Comparison of ENCODE assay signal across 31 cellular contexts in the genomic region with DNA sequence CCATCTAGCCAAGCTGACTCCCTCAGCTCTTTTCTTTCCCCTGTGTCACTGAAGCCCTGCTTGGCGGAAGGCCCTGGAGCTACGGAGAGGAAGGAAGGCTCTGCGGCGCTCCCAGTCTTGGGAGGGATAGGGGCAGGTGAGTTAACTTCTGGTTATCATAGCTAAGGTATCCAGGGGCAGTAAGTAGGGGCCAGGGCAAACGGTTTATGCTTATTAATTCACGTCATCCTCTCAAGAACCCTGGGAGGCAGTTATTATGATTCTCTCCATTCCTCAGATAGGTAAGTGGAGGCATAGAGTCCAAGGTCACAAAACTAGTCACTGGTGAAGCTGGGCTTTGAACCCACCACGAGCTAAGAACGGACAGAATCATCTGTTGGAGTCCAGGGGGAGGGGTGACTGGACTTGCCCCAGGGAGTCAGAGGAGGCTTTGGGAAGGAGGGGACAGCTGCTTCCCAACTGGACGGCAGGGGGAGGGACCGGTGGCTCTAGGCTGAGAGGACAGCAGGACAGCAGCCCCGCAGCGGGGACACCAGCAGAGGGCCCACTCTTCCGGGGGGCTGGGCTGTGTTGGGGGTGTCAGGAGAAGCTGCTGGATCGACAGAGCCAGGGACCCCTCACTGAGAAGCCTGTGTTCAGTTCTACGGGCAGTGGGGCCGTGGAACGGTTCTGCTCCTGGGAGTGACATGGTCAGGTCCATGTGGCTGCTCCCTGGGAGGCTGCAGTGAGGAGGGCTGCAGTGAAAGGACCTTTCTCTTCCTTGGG. TPM values are rescaled to one million over a fixed set of nuclear protein-coding genes. Genes with fewer than 3 reads are reported as not detected.
A peak's percentile ranks its signal among the peaks of the same experiment; 100 is the strongest.
DNase-seq lines count a peak whose midpoint lies in the region; ATAC-seq, FAIRE-seq and TF ChIP-seq lines count a peak whose summit lies in the region.
"Had no signal": no experiment of that assay in that cellular context is flagged by ENCODE, and none has a peak within 500 bp of the region (broad histone marks: within the 10 kb centered on the region; RNA-seq: fewer than 3 reads in every experiment).

No MANE protein-coding gene starts in this region.

- H3K79me2 ChIP-seq in H1 (ENCODE audit: control insufficient read depth in 1 of 2, insufficient read depth in 2 of 2, low read length in 2 of 2), result no peaks in the 10 kb centered on the region

- no peak overlapping the region for H2BK20ac ChIP-seq in H1 (ENCODE audit: low read length)

- H3K4me3 ChIP-seq in H1 (ENCODE audit: extremely low read depth in 1 of 4, insufficient read depth in 2 of 4, low read depth in 3 of 4, low read length in 4 of 4) (no peak overlapping the region), transverse colon (no peak overlapping the region)
- H3K4me3 ChIP-seq: gastrocnemius medialis, uterus had no signal

- POLR2A ChIA-PET in RWPE1 (lab: Yijun Ruan, JAX; ENCODE audit: low non-redundant PET) (no interaction called here), H1 (lab: Charles Lee; ENCODE audit: partially characterized antibody) (interaction anchor here (0.8 kb wide), 1 partner anchor 10 kb away, joined by 5 read pairs; no protein-coding TSS in a partner anchor)

- TF ChIP-seq POLR2A in H1 (IDR thresholded peaks at IDR 0.05; ENCODE audit: control extremely low read depth in 1 of 2, low read depth in 2 of 2, low read length in 2 of 2) (no peak), transverse colon (IDR thresholded peaks at IDR 0.05) (no peak)

- H4K5ac ChIP-seq in H1 (ENCODE audit: insufficient read length, low read depth, low read length), result no peak overlapping the region

- no peak overlapping the region for H2AFZ ChIP-seq in H1 (ENCODE audit: low read length)

- peak overlapping the region; percentile 77 for H3K4ac ChIP-seq in H1 (replicated peaks; ENCODE audit: insufficient read length, low read depth, low read length)

- no peak overlapping the region for H4K91ac ChIP-seq in H1 (replicated peaks; ENCODE audit: insufficient read length, low read length)

- 0 out of 2 replicates have a peak, but pooled peaks cover 1% of the 10 kb centered on the region for H3K23me2 ChIP-seq in H1 (ENCODE audit: low read depth, low read length)

- FAIRE-seq in H1 (lab: Jason Lieb, UNC), result no peak
- FAIRE-seq: astrocyte had no signal

- in situ Hi-C loops in transverse colon (cut with MboI; ENCODE audit: low pct_ligation_motif_present in 1 of 4, low pct_unique_long_range_greater_than_20kb in 1 of 4, low sequenced_read_pairs in 3 of 4), result loop anchor here in 3 of 4 donors (25.0 kb wide), 3 partner anchors 130 to 255 kb away; no protein-coding TSS in a partner anchor

- CTCF ChIA-PET in RWPE1 (lab: Yijun Ruan, JAX), result interaction anchor here (0.7 kb wide), 1 partner anchor 37 kb away, joined by 4 read pairs; no protein-coding TSS in a partner anchor
- CTCF ChIA-PET in H1 (lab: Charles Lee; ENCODE audit: partially characterized antibody), result interaction anchor here (0.6 to 10.2 kb wide), 20 partner anchors 6 to 1347 kb away, joined by 3 to 194 read pairs (median 4); no protein-coding TSS in a partner anchor

- H4K8ac ChIP-seq in H1 (ENCODE audit: extremely low read depth, insufficient read depth, low read length), result no peak overlapping the region

- H3K27ac ChIP-seq in RWPE1, result peak overlapping the region; percentile 67
- no peak overlapping the region for H3K27ac ChIP-seq in H1 (ENCODE audit: low read depth, low read length)
- peak overlapping the region; percentile 79 to 93 (median 84) for H3K27ac ChIP-seq in transverse colon
- H3K27ac ChIP-seq: gastrocnemius medialis, uterus had no signal

- H4K20me1 ChIP-seq in H1 (replicated peaks in 1 of 2; ENCODE audit: control insufficient read depth in 1 of 2, insufficient read depth in 2 of 2, low read length in 2 of 2), result no peaks in the 10 kb centered on the region

- no peaks in the 10 kb centered on the region for H3K27me3 ChIP-seq in H1 (replicated peaks in 1 of 4; ENCODE audit: control insufficient read depth in 3 of 4, extremely low read depth in 1 of 4, insufficient read depth in 3 of 4, low read length in 3 of 4)
- no peaks in the 10 kb centered on the region for H3K27me3 ChIP-seq in transverse colon
- H3K27me3 ChIP-seq: gastrocnemius medialis, uterus had no signal

- no peak for TF ChIP-seq CTCF in RWPE1 (conservative IDR thresholded peaks at IDR 0.05; ENCODE audit: low read depth)
- TF ChIP-seq CTCF in H1 (IDR thresholded peaks at IDR 0.05; ENCODE audit: control extremely low read depth in 1 of 3, insufficient read depth in 1 of 3, low read depth in 1 of 3, low read length in 3 of 3), result no peak
- no peak for TF ChIP-seq CTCF in transverse colon (IDR thresholded peaks at IDR 0.05)

- no peaks in the 10 kb centered on the region for H3K9me3 ChIP-seq in H1 (ENCODE audit: insufficient read depth in 2 of 2, low read depth in 1 of 2, low read length in 1 of 2)
- H3K9me3 ChIP-seq in transverse colon, result no peaks in the 10 kb centered on the region
- H3K9me3 ChIP-seq: gastrocnemius medialis, SK-N-SH, uterus had no signal

- peaks cover 0 to 9% (median 7%) of the 10 kb centered on the region in 4 experiments; a peak in 3 of 7 replicates for H3K4me1 ChIP-seq in H1 (replicated peaks in 1 of 4; ENCODE audit: control insufficient read depth in 3 of 4, insufficient read depth in 4 of 4, low read length in 3 of 4)
- peaks cover 4 to 42% (median 35%) of the 10 kb centered on the region in 4 donors for H3K4me1 ChIP-seq in transverse colon
- H3K4me1 ChIP-seq: uterus had no signal

- no peak overlapping the region for H3K56ac ChIP-seq in H1 (replicated peaks; ENCODE audit: insufficient read length, low read depth, low read length)

- H3K9ac ChIP-seq in H1 (replicated peaks in 1 of 4; ENCODE audit: extremely low read depth in 1 of 4, low read depth in 3 of 4, low read length in 3 of 4), result no peak overlapping the region
- H3K9ac ChIP-seq: SK-N-SH had no signal

- no peak overlapping the region for H2BK120ac ChIP-seq in H1 (replicated peaks; ENCODE audit: low read depth, low read length)

- H3K18ac ChIP-seq in H1 (ENCODE audit: extremely low read depth, low read length), result no peak overlapping the region

- no peak for ATAC-seq in GM19328 (IDR thresholded peaks at IDR 0.05; ENCODE audit: unreplicated experiment)
- ATAC-seq: gastrocnemius medialis had no signal

- no peak overlapping the region for H2BK12ac ChIP-seq in H1 (ENCODE audit: low read depth, low read length)

- H3K79me1 ChIP-seq in H1 (ENCODE audit: low read depth, low read length), result no peaks in the 10 kb centered on the region

- TF ChIP-seq EP300 in H1 (IDR thresholded peaks at IDR 0.05; ENCODE audit: borderline replicate concordance in 1 of 2, low read depth in 2 of 2, low read length in 2 of 2), result no peak
- TF ChIP-seq EP300 in transverse colon (IDR thresholded peaks at IDR 0.05; ENCODE audit: low read depth), result no peak

- no peak overlapping the region for H3K23ac ChIP-seq in H1 (ENCODE audit: insufficient read length)

- DNase-seq in RWPE1 (ENCODE audit: low spot score) (no peak), H1 (ENCODE audit: low read depth in 1 of 2, low spot score in 2 of 2) (no peak), myocyte (ENCODE audit: low read depth) (peak; percentile 49), transverse colon (no peak), AG08395 (ENCODE audit: low spot score) (no peak)
- no peak for DNase-seq in activated CD4-positive, alpha-beta T cell treated with anti-CD3 and anti-CD28 coated beads, Interleukin-2, amount 50 U/mL, for 4 hours
- DNase-seq: activated CD4-positive, alpha-beta T cell treated with anti-CD3 and anti-CD28 coated beads for 1 hour; activated effector memory CD4-positive, alpha-beta T cell treated with anti-CD3 and anti-CD28 coated beads, Interleukin-2, amount 50 U/mL, for 16 hours; activated naive CD8-positive, alpha-beta T cell treated with anti-CD3 and anti-CD28 coated beads for 36 hours; activated T-cell treated with anti-CD3 and anti-CD28 coated beads for 4 hours; AML-193; DMS153; gastrocnemius medialis; hippocampal formation; KBM-7; midbrain; NCI-H1105 treated with DMSO at 0.1 percent for 48 hours; NCI-H2029; NCI-H2227 treated with DMSO at 0.1 percent for 48 hours; SK-N-SH; stimulated activated CD4-positive, alpha-beta T cell treated with anti-CD3 and anti-CD28 coated beads, Interleukin-4, amount 100 ng/mL, for 4 hours; stimulated activated naive CD4-positive, alpha-beta T cell treated with Interleukin-2 at 50 U/mL for 16 hours; T-helper 2 cell; uterus had no signal

- H3K36me3 ChIP-seq in H1 (ENCODE audit: control insufficient read depth in 2 of 4, insufficient read depth in 4 of 4, low read length in 3 of 4), result no peaks in the 10 kb centered on the region
- no peaks in the 10 kb centered on the region for H3K36me3 ChIP-seq in transverse colon
- H3K36me3 ChIP-seq: gastrocnemius medialis, uterus had no signal

- TF ChIP-seq RAD21 in H1 (IDR thresholded peaks at IDR 0.05 in 1 of 2, conservative IDR thresholded peaks at IDR 0.05 in 1 of 2; ENCODE audit: low read depth in 2 of 2, low read length in 2 of 2), result no peak

- H2BK15ac ChIP-seq in H1 (ENCODE audit: low read length), result no peak overlapping the region

- H2AK5ac ChIP-seq in H1 (ENCODE audit: low read depth, low read length), result no peak overlapping the region

- H3K4me2 ChIP-seq in H1 (ENCODE audit: insufficient read depth in 1 of 2, low read depth in 2 of 2, low read length in 2 of 2), result no peak overlapping the region
- H3K4me2 ChIP-seq: SK-N-SH had no signal

- WGBS in H1 (ENCODE audit: extremely low coverage in 1 of 2, insufficient coverage in 1 of 2, insufficient read length in 1 of 2, insufficient replicate concordance in 2 of 2, low coverage in 1 of 2, low lambda C conversion rate in 2 of 2, missing lambda C conversion rate in 1 of 2), 2 experiments, result 85% methylated on average over 17 of the region's 17 CpGs; no CpG with 5 or more reads in 1 of the 2 experiments
- 73 to 87% methylated on average over 3 to 17 of the region's 17 CpGs for WGBS in transverse colon (ENCODE audit: low coverage in 1 of 2), 2 donors

- no peak overlapping the region for H2BK5ac ChIP-seq in H1 (ENCODE audit: low read depth, low read length)

- H3K14ac ChIP-seq in H1 (ENCODE audit: insufficient read length), result no peak overlapping the region

- intact Hi-C loops in transverse colon (cut with DNase I; ENCODE audit: low total_unique reads), result loop anchor here (1.0 kb wide), 1 partner anchor 29 kb away; no protein-coding TSS in a partner anchor

RNA-seq across cellular contexts. Expression of a gene that starts 3.5 kb away (rescaled TPM):
- 5.4 and 7.2 TPM in 2 replicates for total RNA-seq in H1 (2021; fragmentation: NEBNext Ultra II Directional; extraction: Animal tissue kit (Norgen Biotek cat#: 25700))
- 10.0 and 13.9 TPM in 2 replicates for polyA plus RNA-seq in H1 (2011; rRNA removed)
- polyA plus RNA-seq in H1 (2011; cell fraction: cytosol; rRNA removed), result 5.2 TPM
- polyA plus RNA-seq in H1 (2011; cell fraction: nucleus; rRNA removed), result 14.7 TPM
- polyA plus RNA-seq in H1 (2012, experiment 1 of 2), result 2.3 to 7.1 TPM (median 5.9 TPM) in 4 replicates
- 3.2 TPM for polyA plus RNA-seq in H1 (2012, experiment 2 of 2)
- 5.7 TPM for polyA plus RNA-seq in H1 (2013, experiment 1 of 2)
- 5.2 TPM for polyA plus RNA-seq in H1 (2013, experiment 2 of 2)
- polyA minus RNA-seq in H1 (2011; rRNA and poly(A)+ RNA removed), result 0.54 and 1.1 TPM in 2 replicates
- 5.6 TPM for polyA minus RNA-seq in H1 (2011; cell fraction: cytosol; rRNA and poly(A)+ RNA removed)
- polyA minus RNA-seq in H1 (2011; cell fraction: nucleus; rRNA and poly(A)+ RNA removed), result 1.5 TPM
- 0.10 and 0.45 TPM in 2 replicates for total RNA-seq in myocyte
- 0.28 TPM for polyA plus RNA-seq in myocyte (2012)
- total RNA-seq in transverse colon, result 100 to 1,000 TPM; 106 to 337 (median 127) TPM
- total RNA-seq: dermis microvascular lymphatic vessel endothelial cell, H4, HT1080 had no signal

RNA-seq across cellular contexts. Expression of a gene that starts 23.0 kb away (rescaled TPM):
- total RNA-seq in H1 (2021; fragmentation: NEBNext Ultra II Directional; extraction: Animal tissue kit (Norgen Biotek cat#: 25700)), result not detected in 2 replicates
- 0.70 and 1.2 TPM in 2 replicates for polyA plus RNA-seq in H1 (2011; rRNA removed)
- 0.62 TPM for polyA plus RNA-seq in H1 (2011; cell fraction: cytosol; rRNA removed)
- polyA plus RNA-seq in H1 (2011; cell fraction: nucleus; rRNA removed), result 0.44 TPM
- 0.69 to 1.6 TPM (median 1.3 TPM) in 4 replicates for polyA plus RNA-seq in H1 (2012, experiment 1 of 2)
- 0.43 TPM for polyA plus RNA-seq in H1 (2012, experiment 2 of 2)
- polyA plus RNA-seq in H1 (2013, experiment 1 of 2), result 0.28 TPM
- 0.17 TPM for polyA plus RNA-seq in H1 (2013, experiment 2 of 2)
- polyA minus RNA-seq in H1 (2011; rRNA and poly(A)+ RNA removed), result not detected in 2 replicates
- polyA minus RNA-seq in H1 (2011; cell fraction: cytosol; rRNA and poly(A)+ RNA removed), result not detected
- polyA minus RNA-seq in H1 (2011; cell fraction: nucleus; rRNA and poly(A)+ RNA removed), result 0.40 TPM
- total RNA-seq in myocyte (0.56 TPM in 1 of 2 replicates, not detected in the other), transverse colon (not detected)
- polyA plus RNA-seq in myocyte (2012), result 0.15 TPM
- total RNA-seq: activated naive CD8-positive, alpha-beta T cell treated with anti-CD3 and anti-CD28 coated beads for 36 hours; astrocyte; H4; HT1080; MCF 10A had no signal
- polyA plus RNA-seq: neural cell, SK-N-SH had no signal

RNA-seq across cellular contexts. Expression of a gene that starts 49.8 kb away (rescaled TPM):
- 22.9 and 26.2 TPM in 2 replicates for total RNA-seq in H1 (2021; fragmentation: NEBNext Ultra II Directional; extraction: Animal tissue kit (Norgen Biotek cat#: 25700))
- 20.4 and 26.7 TPM in 2 replicates for polyA plus RNA-seq in H1 (2011; rRNA removed)
- 34.3 TPM for polyA plus RNA-seq in H1 (2011; cell fraction: cytosol; rRNA removed)
- 80.4 TPM for polyA plus RNA-seq in H1 (2011; cell fraction: nucleus; rRNA removed)
- 14.3 to 28.4 TPM (median 26.6 TPM) in 4 replicates for polyA plus RNA-seq in H1 (2012, experiment 1 of 2)
- polyA plus RNA-seq in H1 (2012, experiment 2 of 2), result 17.5 TPM
- 13.5 TPM for polyA plus RNA-seq in H1 (2013, experiment 1 of 2)
- polyA plus RNA-seq in H1 (2013, experiment 2 of 2), result 13.1 TPM
- polyA minus RNA-seq in H1 (2011; rRNA and poly(A)+ RNA removed), result 24.3 and 33.6 TPM in 2 replicates
- 15.3 TPM for polyA minus RNA-seq in H1 (2011; cell fraction: cytosol; rRNA and poly(A)+ RNA removed)
- 33.8 TPM for polyA minus RNA-seq in H1 (2011; cell fraction: nucleus; rRNA and poly(A)+ RNA removed)
- 6.3 and 8.7 TPM in 2 replicates for total RNA-seq in myocyte
- 6.0 TPM for polyA plus RNA-seq in myocyte (2012)
- total RNA-seq in transverse colon, result 100 to 1,000 TPM in 1 of 4 donors, 10 to 100 TPM in 3; 34.3 to 127 (median 69.3) TPM

Comparison
In these comparisons a context has a peak if more than half of its experiments do, and no peak if none do; other contexts are left out.
1. RNA of a gene that starts 3.5 kb away (total RNA-seq): 106 to 337 TPM in transverse colon; 5.4 to 7.2 TPM in H1 and 0.10 to 0.45 TPM in myocyte; every median in the first group is over 10 times any median in the second.